In genomic region chr10:80145406-80146308, GRCh38 we compare ENCODE assay signal across 1 cellular context.
A peak's percentile ranks its signal among the peaks of the same experiment; 100 is the strongest.
TF ChIP-seq lines count a peak whose summit lies in the region.

No MANE protein-coding gene starts in this region.

TF ChIP-seq in HEK293, 187 proteins besides CTCF, POLR2A, EP300 and RAD21:
- peak; percentile 22; the same call in 1 of the 2 replicates for TF ChIP-seq FEZF1 (tag by site-specific recombination; IDR thresholded peaks at IDR 0.05)
- TF ChIP-seq, protein P1, sequence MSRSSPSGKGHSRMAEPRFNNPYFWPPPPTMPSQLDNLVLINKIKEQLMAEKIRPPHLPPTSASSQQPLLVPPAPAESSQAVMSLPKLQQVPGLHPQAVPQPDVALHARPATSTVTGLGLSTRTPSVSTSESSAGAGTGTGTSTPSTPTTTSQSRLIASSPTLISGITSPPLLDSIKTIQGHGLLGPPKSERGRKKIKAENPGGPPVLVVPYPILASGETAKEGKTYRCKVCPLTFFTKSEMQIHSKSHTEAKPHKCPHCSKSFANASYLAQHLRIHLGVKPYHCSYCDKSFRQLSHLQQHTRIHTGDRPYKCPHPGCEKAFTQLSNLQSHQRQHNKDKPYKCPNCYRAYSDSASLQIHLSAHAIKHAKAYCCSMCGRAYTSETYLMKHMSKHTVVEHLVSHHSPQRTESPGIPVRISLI (tag by site-specific recombination; IDR thresholded peaks at IDR 0.05): 0 out of 2 replicates have a peak, but pooled peaks have one; percentile 12
